8 cellular contexts compared by ENCODE assay signal in genomic region chr6:24695635-24696034, GRCh38. TPM values are rescaled to one million over a fixed set of nuclear protein-coding genes. Genes with fewer than 3 reads are reported as not detected.
DNase-seq lines count a peak whose midpoint lies in the region; ATAC-seq, FAIRE-seq and TF ChIP-seq lines count a peak whose summit lies in the region.
"Not testable (repeated sequence)": the region's sequence is repeated elsewhere in the genome, so short reads cannot be mapped to it uniquely, and the experiment has no call there.

No MANE protein-coding gene starts in this region.

- TF ChIP-seq CTCF in LNCAP (IDR thresholded peaks at IDR 0.05), result peak; percentile 52; the same call in 1 of the 2 replicates
- TF ChIP-seq CTCF in OCI-LY7 (conservative IDR thresholded peaks at IDR 0.05; ENCODE audit: low read length), result peak; percentile 80
- TF ChIP-seq CTCF in endothelial cell of umbilical vein (IDR thresholded peaks at IDR 0.05; ENCODE audit: extremely low read depth in 1 of 2, insufficient read depth in 1 of 2, low read depth in 1 of 2, low read length in 2 of 2), result peak; percentile 20 to 24

- H4K20me1 ChIP-seq in OCI-LY7 (ENCODE audit: insufficient read depth, low read length); endothelial cell of umbilical vein (replicated peaks; ENCODE audit: control insufficient read depth, extremely low read depth, insufficient read depth, low read length): not testable (repeated sequence)

- H3K4me3 ChIP-seq in OCI-LY7 (ENCODE audit: low read depth, low read length, poor library complexity, severe bottlenecking); endothelial cell of umbilical vein (replicated peaks in 1 of 3; ENCODE audit: insufficient read depth in 1 of 3, low read depth in 1 of 3, low read length in 3 of 3): not testable (repeated sequence)

- ATAC-seq in GM21723 (IDR thresholded peaks at IDR 0.05; ENCODE audit: unreplicated experiment), result peak; percentile 65

- dilution Hi-C loops in endothelial cell of umbilical vein (cut with MboI; ENCODE audit: extremely low pct_ligation_motif_present, low sequenced_read_pairs), result not testable (repeated sequence)

- H3K4me2 ChIP-seq in OCI-LY7 (ENCODE audit: low read length); endothelial cell of umbilical vein (ENCODE audit: insufficient read depth, low read length): not testable (repeated sequence)

- H3K9me2 ChIP-seq in OCI-LY7 (ENCODE audit: insufficient read depth, low read length), result not testable (repeated sequence)

- H3K9me3 ChIP-seq in OCI-LY7 (ENCODE audit: low read length); endothelial cell of umbilical vein (replicated peaks; ENCODE audit: control insufficient read depth, insufficient read depth, low read length): not testable (repeated sequence)

- CTCF ChIA-PET in OCI-LY7 (lab: Charles Lee; ENCODE audit: unreplicated experiment), result not testable (repeated sequence)
- CTCF ChIA-PET in endothelial cell of umbilical vein (lab: Charles Lee), result interaction anchor here (1.0 to 8.8 kb wide), 3 partner anchors 113 to 265 kb away, joined by 3 to 124 read pairs (median 5); no protein-coding TSS in a partner anchor

- not testable (repeated sequence) for H3K9me1 ChIP-seq in endothelial cell of umbilical vein (replicated peaks; ENCODE audit: control insufficient read depth, extremely low read depth, insufficient read depth, low read length)

- H3K36me3 ChIP-seq in OCI-LY7 (ENCODE audit: insufficient read depth, low read length), result peaks cover 10% of the 10 kb centered on the region; the same call in 1 of the 2 replicates
- not testable (repeated sequence) for H3K36me3 ChIP-seq in endothelial cell of umbilical vein (ENCODE audit: control insufficient read depth in 2 of 2, extremely low read depth in 1 of 2, insufficient read depth in 2 of 2, low read length in 2 of 2)

- DNase-seq in COLO829 (ENCODE audit: low spot score), result peak; percentile 42
- peak; percentile 74 for DNase-seq in OCI-LY7 (ENCODE audit: low spot score)
- DNase-seq in activated T-cell treated with anti-CD3 and anti-CD28 coated beads for 24 hours (ENCODE audit: low read depth), result peak; percentile 20
- peak; percentile 55 for DNase-seq in endothelial cell of umbilical vein (ENCODE audit: low read depth, low spot score)
- peak; percentile 49 to 70 for DNase-seq in lung microvascular endothelial cell (ENCODE audit: low read depth in 2 of 2)
- DNase-seq in stimulated activated CD8-positive, alpha-beta memory T cell treated with anti-CD3 and anti-CD28 coated beads, Interleukin-12 subunit alpha, Interleukin-12 subunit beta, amount 100 ng/mL, for 1 hour (ENCODE audit: low read depth), result peak; percentile 6

- not testable (repeated sequence) for H3K27me3 ChIP-seq in endothelial cell of umbilical vein (ENCODE audit: control insufficient read depth in 2 of 2, insufficient read depth in 2 of 2, low read length in 2 of 2)

- not testable (repeated sequence) for TF ChIP-seq POLR2A in endothelial cell of umbilical vein (IDR thresholded peaks at IDR 0.05; ENCODE audit: low read depth, low read length)

- not testable (repeated sequence) for H3K27ac ChIP-seq in OCI-LY7 (ENCODE audit: low read depth, low read length, poor library complexity, severe bottlenecking); endothelial cell of umbilical vein (ENCODE audit: insufficient read depth, low read depth, low read length)

- not testable (repeated sequence) for H2AFZ ChIP-seq in OCI-LY7 (ENCODE audit: low read length); endothelial cell of umbilical vein (ENCODE audit: low read depth, low read length)

- H3K9ac ChIP-seq in endothelial cell of umbilical vein (replicated peaks; ENCODE audit: extremely low read depth, insufficient read depth, low read length), result not testable (repeated sequence)

- intact Hi-C loops in OCI-LY7 (cut with micrococcal nuclease; ENCODE audit: unreplicated experiment) (loop anchor here (1.0 to 10.0 kb wide), 6 partner anchors 71 to 413 kb away; partner anchors contain the start of gene ALDH5A1), endothelial cell of umbilical vein (cut with micrococcal nuclease) (loop anchor here (1.0 to 10.0 kb wide), 6 partner anchors 71 to 411 kb away; no protein-coding TSS in a partner anchor)

- not testable (repeated sequence) for BruUV-seq in OCI-LY7 (replicated peaks; lab: Mats Ljungman, UMichigan); endothelial cell of umbilical vein (replicated peaks; lab: Mats Ljungman, UMichigan)

- POLR2A ChIA-PET in OCI-LY7 (lab: Charles Lee); endothelial cell of umbilical vein (lab: Charles Lee): not testable (repeated sequence)

- FAIRE-seq in endothelial cell of umbilical vein (lab: Jason Lieb, UNC), result peak; percentile 84

- H3K4me1 ChIP-seq in OCI-LY7 (ENCODE audit: insufficient read depth, low read length, poor library complexity, severe bottlenecking); endothelial cell of umbilical vein (ENCODE audit: control insufficient read depth, extremely low read depth, insufficient read depth, low read length): not testable (repeated sequence)

- not testable (repeated sequence) for H3K79me2 ChIP-seq in OCI-LY7 (ENCODE audit: insufficient read depth, low read depth, low read length); endothelial cell of umbilical vein (ENCODE audit: control insufficient read depth, insufficient read depth, low read length)

RNA-seq across cellular contexts. Expression of gene C6orf62, which starts 23.3 kb away (rescaled TPM):
- 36.6 and 42.3 TPM in 2 replicates for total RNA-seq in OCI-LY7 (2014; rRNA removed; shearing (Covaris generic))
- total RNA-seq in OCI-LY7 (2022), result 77.4 and 81.2 TPM in 2 replicates
- total RNA-seq in endothelial cell of umbilical vein, result 121 and 129 TPM in 2 replicates
- polyA plus RNA-seq in endothelial cell of umbilical vein, result 34.7 and 36.5 TPM in 2 replicates
- 55.6 and 58.9 TPM in 2 replicates for polyA plus RNA-seq in endothelial cell of umbilical vein (2011; cell fraction: cytosol; rRNA removed)
- polyA plus RNA-seq in endothelial cell of umbilical vein (2011; cell fraction: nucleus; rRNA removed), result 55.1 and 76.7 TPM in 2 replicates
- 57.2 and 77.1 TPM in 2 replicates for polyA plus RNA-seq in endothelial cell of umbilical vein (2012)
- 64.3 and 67.3 TPM in 2 replicates for polyA minus RNA-seq in endothelial cell of umbilical vein
- 52.2 TPM for polyA minus RNA-seq in endothelial cell of umbilical vein (2011; cell fraction: cytosol; rRNA and poly(A)+ RNA removed)
- 53.7 and 54.5 TPM in 2 replicates for polyA minus RNA-seq in endothelial cell of umbilical vein (2011; cell fraction: nucleus; rRNA and poly(A)+ RNA removed)
- 68.1 and 70.0 TPM in 2 replicates for total RNA-seq in lung microvascular endothelial cell

RNA-seq across cellular contexts. Expression of gene ACOT13, which starts 28.8 kb away (rescaled TPM):
- total RNA-seq in OCI-LY7 (2014; rRNA removed; shearing (Covaris generic)), result 4.1 and 6.7 TPM in 2 replicates
- total RNA-seq in OCI-LY7 (2022) (16.4 and 19.0 TPM in 2 replicates), endothelial cell of umbilical vein (15.3 and 24.1 TPM in 2 replicates), lung microvascular endothelial cell (3.2 and 3.9 TPM in 2 replicates)
- polyA plus RNA-seq in endothelial cell of umbilical vein, result 7.5 and 7.7 TPM in 2 replicates
- 13.1 and 15.4 TPM in 2 replicates for polyA plus RNA-seq in endothelial cell of umbilical vein (2011; cell fraction: cytosol; rRNA removed)
- polyA plus RNA-seq in endothelial cell of umbilical vein (2011; cell fraction: nucleus; rRNA removed), result 4.7 and 8.0 TPM in 2 replicates
- polyA plus RNA-seq in endothelial cell of umbilical vein (2012), result 16.0 and 25.9 TPM in 2 replicates
- polyA minus RNA-seq in endothelial cell of umbilical vein, result 1.7 and 3.3 TPM in 2 replicates
- polyA minus RNA-seq in endothelial cell of umbilical vein (2011; cell fraction: cytosol; rRNA and poly(A)+ RNA removed), result 6.1 TPM
- polyA minus RNA-seq in endothelial cell of umbilical vein (2011; cell fraction: nucleus; rRNA and poly(A)+ RNA removed), result 0.82 and 0.87 TPM in 2 replicates

RNA-seq across cellular contexts. Expression of gene TDP2, which starts 28.9 kb away (rescaled TPM):
- total RNA-seq in OCI-LY7 (2014; rRNA removed; shearing (Covaris generic)), result 22.5 and 27.2 TPM in 2 replicates
- total RNA-seq in OCI-LY7 (2022) (39.4 and 39.6 TPM in 2 replicates), endothelial cell of umbilical vein (35.3 and 39.2 TPM in 2 replicates), lung microvascular endothelial cell (17.9 and 19.0 TPM in 2 replicates)
- polyA plus RNA-seq in endothelial cell of umbilical vein, result 9.9 and 13.7 TPM in 2 replicates
- 22.1 and 22.3 TPM in 2 replicates for polyA plus RNA-seq in endothelial cell of umbilical vein (2011; cell fraction: cytosol; rRNA removed)
- 23.5 and 24.5 TPM in 2 replicates for polyA plus RNA-seq in endothelial cell of umbilical vein (2011; cell fraction: nucleus; rRNA removed)
- 23.4 and 41.0 TPM in 2 replicates for polyA plus RNA-seq in endothelial cell of umbilical vein (2012)
- 13.9 and 15.0 TPM in 2 replicates for polyA minus RNA-seq in endothelial cell of umbilical vein
- 20.0 TPM for polyA minus RNA-seq in endothelial cell of umbilical vein (2011; cell fraction: cytosol; rRNA and poly(A)+ RNA removed)
- 20.8 and 21.1 TPM in 2 replicates for polyA minus RNA-seq in endothelial cell of umbilical vein (2011; cell fraction: nucleus; rRNA and poly(A)+ RNA removed)

RNA-seq across cellular contexts. Expression of gene KIAA0319, which starts 49.6 kb away (rescaled TPM):
- 0.46 and 0.50 TPM in 2 replicates for total RNA-seq in OCI-LY7 (2014; rRNA removed; shearing (Covaris generic))
- total RNA-seq in OCI-LY7 (2022), result 0.66 and 0.76 TPM in 2 replicates
- 0.07 TPM in 2 replicates for total RNA-seq in endothelial cell of umbilical vein
- polyA plus RNA-seq in endothelial cell of umbilical vein, result 0.02 and 0.04 TPM in 2 replicates
- polyA plus RNA-seq in endothelial cell of umbilical vein (2011; cell fraction: cytosol; rRNA removed), result 0.01 and 0.03 TPM in 2 replicates
- polyA plus RNA-seq in endothelial cell of umbilical vein (2011; cell fraction: nucleus; rRNA removed), result 0.06 and 0.07 TPM in 2 replicates
- not detected in 2 replicates for polyA plus RNA-seq in endothelial cell of umbilical vein (2012)
- not detected in 2 replicates for polyA minus RNA-seq in endothelial cell of umbilical vein
- 3.2 TPM for polyA minus RNA-seq in endothelial cell of umbilical vein (2011; cell fraction: cytosol; rRNA and poly(A)+ RNA removed)
- polyA minus RNA-seq in endothelial cell of umbilical vein (2011; cell fraction: nucleus; rRNA and poly(A)+ RNA removed), result 0.10 TPM in 1 of 2 replicates, not detected in the other
- under 0.01 TPM in 1 of 2 replicates, not detected in the other for total RNA-seq in lung microvascular endothelial cell

Comparison
In these comparisons a context has a peak if more than half of its experiments do, and no peak if none do; other contexts are left out.
1. DNase-seq: peak in every context shown above with its lines; median percentile 74 in OCI-LY7; 60 in lung microvascular endothelial cell; 55 in endothelial cell of umbilical vein; 42 in COLO829; 20 in activated T-cell treated with anti-CD3 and anti-CD28 coated beads for 24 hours; 6 in stimulated activated CD8-positive, alpha-beta memory T cell treated with anti-CD3 and anti-CD28 coated beads, Interleukin-12 subunit alpha, Interleukin-12 subunit beta, amount 100 ng/mL, for 1 hour.
2. CTCF ChIP-seq: peak in every context shown above with its lines; median percentile 80 in OCI-LY7; 52 in LNCAP; 22 in endothelial cell of umbilical vein.